ENCODE assay signal across 8 cellular contexts in genomic region chr16:87854053-87854906, GRCh38. TPM values are rescaled to one million over a fixed set of nuclear protein-coding genes. Genes with fewer than 3 reads are reported as not detected.
DNase-seq lines count a peak whose midpoint lies in the region; ATAC-seq and TF ChIP-seq lines count a peak whose summit lies in the region.

No MANE protein-coding gene starts in this region.

- no peak for ATAC-seq in HG03139 (IDR thresholded peaks at IDR 0.05; ENCODE audit: unreplicated experiment)
- ATAC-seq in HG03457 (IDR thresholded peaks at IDR 0.05; ENCODE audit: unreplicated experiment): no peak
- ATAC-seq in GM19452 (IDR thresholded peaks at IDR 0.05; ENCODE audit: unreplicated experiment): no peak

- no peak for TF ChIP-seq CTCF in breast epithelium (IDR thresholded peaks at IDR 0.05)
- no peak for TF ChIP-seq CTCF in osteoblast (IDR thresholded peaks at IDR 0.05; ENCODE audit: extremely low read depth, low read depth, low read length)

- H3K4me3 ChIP-seq in breast epithelium (peak overlapping the region in 2 of 3 donors; percentile 38 to 65), osteoblast (ENCODE audit: insufficient read depth, low read length) (peak overlapping the region; percentile 66)

- H3K27me3 ChIP-seq in breast epithelium (no peaks in the 10 kb centered on the region), osteoblast (ENCODE audit: insufficient read depth, low read length) (no peaks in the 10 kb centered on the region)

- H4K20me1 ChIP-seq in osteoblast (ENCODE audit: insufficient read depth, low read length): peaks cover 33% of the 10 kb centered on the region

- H3K9me3 ChIP-seq in breast epithelium (no peaks in the 10 kb centered on the region), osteoblast (ENCODE audit: low read depth, low read length) (no peaks in the 10 kb centered on the region)

- no peaks in the 10 kb centered on the region for H3K36me3 ChIP-seq in breast epithelium
- H3K36me3 ChIP-seq in osteoblast (ENCODE audit: insufficient read depth, low read length): peaks cover 41% of the 10 kb centered on the region

- peaks cover 94% of the 10 kb centered on the region for H3K79me2 ChIP-seq in osteoblast (ENCODE audit: insufficient read depth, low read length)

- H2AFZ ChIP-seq in osteoblast (ENCODE audit: low read length): no peak overlapping the region

- DNase-seq in COLO668 (lab: John Stamatoyannopoulos, UW; ENCODE audit: unreplicated experiment) (peak; percentile 26), NCI-H526 treated with DMSO at 0.1 percent for 48 hours (lab: John Stamatoyannopoulos, UW) (peak; percentile 76), breast epithelium (ENCODE audit: low spot score in 2 of 2) (no peak), osteoblast (ENCODE audit: insufficient read length, low spot score, missing footprints) (peak; percentile 88), SK-N-DZ (ENCODE audit: low spot score) (no peak)

- intact Hi-C loops in breast epithelium (cut with DNase I; ENCODE audit: low total_unique reads): no loop called here

- H3K4me1 ChIP-seq in breast epithelium: peaks cover 5 to 20% of the 10 kb centered on the region in 2 donors
- peaks cover 55% of the 10 kb centered on the region for H3K4me1 ChIP-seq in osteoblast (ENCODE audit: insufficient read depth, low read length)

- H3K4me2 ChIP-seq in osteoblast (ENCODE audit: insufficient read depth, low read length): peak overlapping the region; percentile 84

- H3K27ac ChIP-seq in breast epithelium (peak overlapping the region; percentile 90 to 93), osteoblast (ENCODE audit: low read depth, low read length) (peak overlapping the region; percentile 98)

- no peak for TF ChIP-seq POLR2A in breast epithelium (IDR thresholded peaks at IDR 0.05)

RNA-seq across cellular contexts. Expression of gene SLC7A5, which starts 15.0 kb away (rescaled TPM):
- total RNA-seq in breast epithelium (1 to 10 TPM in 2 of 3 donors, under 1 TPM in 1; 0.48 to 7.3 (median 5.9) TPM), osteoblast (60.4 and 90.8 TPM in 2 replicates)
- polyA plus RNA-seq in SK-N-DZ (2014; cell fraction: cytosol; rRNA removed): 37.0 and 39.2 TPM in 2 replicates
- 14.8 and 18.4 TPM in 2 replicates for polyA plus RNA-seq in SK-N-DZ (2014; cell fraction: nucleus; rRNA removed)

Comparison
In these comparisons a context has a peak if more than half of its experiments do, and no peak if none do; other contexts are left out.
1. DNase-seq: peak in COLO668 (single experiment), NCI-H526 treated with DMSO at 0.1 percent for 48 hours (single experiment) and osteoblast (single experiment); none in breast epithelium (0 of 2) and SK-N-DZ (single experiment).